In genomic region chr11:35615911-35616900, GRCh38 we compare ENCODE assay signal across 8 cellular contexts. TPM values are rescaled to one million over a fixed set of nuclear protein-coding genes. Genes with fewer than 3 reads are reported as not detected.
A peak's percentile ranks its signal among the peaks of the same experiment; 100 is the strongest.
DNase-seq lines count a peak whose midpoint lies in the region; ATAC-seq and TF ChIP-seq lines count a peak whose summit lies in the region.

No MANE protein-coding gene starts in this region.

- intact Hi-C loops in lower lobe of right lung (cut with DNase I): loop anchor here (5.0 kb wide), 1 partner anchor 641 kb away; no protein-coding TSS in a partner anchor

- TF ChIP-seq CTCF in lower lobe of right lung (IDR thresholded peaks at IDR 0.05): peak; percentile 70

- peaks cover 18% of the 10 kb centered on the region for H3K4me1 ChIP-seq in lower lobe of right lung

- H3K4me3 ChIP-seq in lower lobe of right lung: no peak overlapping the region

- peaks cover 26% of the 10 kb centered on the region for H3K27me3 ChIP-seq in lower lobe of right lung (ENCODE audit: low read depth)

- H3K27ac ChIP-seq in caudate nucleus (ENCODE audit: low read depth, low read length): peak overlapping the region; percentile 73
- H3K27ac ChIP-seq in lower lobe of right lung: no peak overlapping the region

- ATAC-seq in lower lobe of right lung: peak; percentile 22 to 52
- ATAC-seq in GM19397 (IDR thresholded peaks at IDR 0.05; ENCODE audit: unreplicated experiment): no peak
- no peak for ATAC-seq in GM21717 (IDR thresholded peaks at IDR 0.05; ENCODE audit: unreplicated experiment)

- no peaks in the 10 kb centered on the region for H3K9me3 ChIP-seq in lower lobe of right lung

- peak; percentile 51 for DNase-seq in NCI-H1436 (lab: John Stamatoyannopoulos, UW)
- no peak for DNase-seq in NCI-H1436 treated with DMSO at 0.1 percent for 48 hours (lab: John Stamatoyannopoulos, UW)
- peak; percentile 50 for DNase-seq in HT1080 (ENCODE audit: low read depth)
- peak; percentile 22 for DNase-seq in NOMO-1 treated with dmso at 0.1 percent for 144 hours (lab: John Stamatoyannopoulos, UW; ENCODE audit: unreplicated experiment)
- DNase-seq in caudate nucleus (lab: John Stamatoyannopoulos, UW): peak in 46 of 61 donors; percentile 1 to 83 (median 29)
- no peak for DNase-seq in lower lobe of right lung

- H3K36me3 ChIP-seq in lower lobe of right lung: no peaks in the 10 kb centered on the region

RNA-seq across cellular contexts. Expression of gene FJX1, which starts 2.1 kb away (rescaled TPM):
- total RNA-seq in HT1080 (2014; rRNA removed; shearing (Covaris generic)): 29.4 and 32.3 TPM in 2 replicates
- polyA plus RNA-seq in HT1080 (2015; cell fraction: cytosol; rRNA removed): 16.7 and 20.3 TPM in 2 replicates
- 14.0 and 14.3 TPM in 2 replicates for polyA plus RNA-seq in HT1080 (2015; cell fraction: nucleus; rRNA removed)
- 1.5 TPM for total RNA-seq in lower lobe of right lung

RNA-seq across cellular contexts. Expression of gene TRIM44, which starts 46.4 kb away (rescaled TPM):
- 32.7 and 47.0 TPM in 2 replicates for total RNA-seq in HT1080 (2014; rRNA removed; shearing (Covaris generic))
- 12.9 and 16.9 TPM in 2 replicates for polyA plus RNA-seq in HT1080 (2015; cell fraction: cytosol; rRNA removed)
- 15.3 and 19.4 TPM in 2 replicates for polyA plus RNA-seq in HT1080 (2015; cell fraction: nucleus; rRNA removed)
- 62.8 TPM for total RNA-seq in lower lobe of right lung

Comparison
In these comparisons a context has a peak if more than half of its experiments do, and no peak if none do; other contexts are left out.
1. DNase-seq: peak in NCI-H1436 (single experiment), HT1080 (single experiment), NOMO-1 treated with dmso at 0.1 percent for 144 hours (single experiment) and caudate nucleus (46 of 61); none in NCI-H1436 treated with DMSO at 0.1 percent for 48 hours (single experiment) and lower lobe of right lung (single experiment).
2. ATAC-seq: peak in lower lobe of right lung (2 of 2); none in GM19397 (single experiment) and GM21717 (single experiment).
3. RNA of gene FJX1, which starts 2.1 kb away (total RNA-seq): 29.4 to 32.3 TPM in HT1080; 1.5 TPM in lower lobe of right lung (single experiment); every median in the first group is over 10 times any median in the second.